17 cellular contexts compared by ENCODE assay signal in the genomic region with DNA sequence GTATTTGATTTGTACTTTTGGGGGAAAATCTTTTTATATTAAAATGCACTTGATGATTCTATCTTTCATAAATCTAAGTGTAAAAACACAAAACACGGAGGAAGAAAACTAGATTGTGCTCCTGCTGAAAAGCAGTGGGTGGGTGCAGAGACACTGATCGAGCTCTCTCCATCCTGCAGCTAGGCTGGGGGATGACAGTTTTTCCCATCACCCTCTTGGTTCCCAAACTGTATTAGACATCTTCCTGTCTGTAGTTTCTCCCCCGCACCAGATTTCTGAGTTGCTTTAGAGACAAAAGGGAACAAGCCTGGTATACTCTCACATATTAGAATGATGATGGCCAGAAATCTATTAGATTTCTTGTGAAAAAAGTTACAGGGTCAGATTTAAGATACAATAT.
DNase-seq lines count a peak whose midpoint lies in the region; ATAC-seq and TF ChIP-seq lines count a peak whose summit lies in the region.
"Had no signal": no experiment of that assay in that cellular context is flagged by ENCODE, and none has a peak within 500 bp of the region (broad histone marks: within the 10 kb centered on the region; RNA-seq: fewer than 3 reads in every experiment).

No MANE protein-coding gene starts in this region.

- no peaks in the 10 kb centered on the region for H4K20me1 ChIP-seq in GM23338 (replicated peaks; ENCODE audit: insufficient read depth)
- H4K20me1 ChIP-seq: BLaER1 treated with 17β-estradiol and CSF1 and Interleukin-3, amounts not matched to agents 10 nM and 100 nM had no signal

- H3K79me2 ChIP-seq in GM23338 (replicated peaks; ENCODE audit: insufficient read depth), result no peaks in the 10 kb centered on the region

- no peak overlapping the region for H3K4me3 ChIP-seq in GM23338
- H3K4me3 ChIP-seq: BLaER1 treated with 17β-estradiol and CSF1 and Interleukin-3, amounts not matched to agents 10 nM and 100 nM had no signal

- H3K27ac ChIP-seq in GM23338 (ENCODE audit: low read depth), result peak overlapping the region; percentile 81; the same call in 1 of the 2 replicates
- H3K27ac ChIP-seq: BLaER1 treated with 17β-estradiol and CSF1 and Interleukin-3, amounts not matched to agents 10 nM and 100 nM; HL-60 had no signal

- peaks cover 84% of the 10 kb centered on the region for H3K36me3 Mint-ChIP-seq in GM23338 (ENCODE audit: low read depth)
- H3K36me3 Mint-ChIP-seq in WTC11, result peaks cover 80% of the 10 kb centered on the region

- no peaks in the 10 kb centered on the region for H3K4me1 ChIP-seq in GM23338 (ENCODE audit: insufficient read depth)
- H3K4me1 ChIP-seq: BLaER1 treated with 17β-estradiol and CSF1 and Interleukin-3, amounts not matched to agents 10 nM and 100 nM had no signal

- intact Hi-C loops in head of caudate nucleus (cut with DNase I), result no loop called here

- H3K27me3 Mint-ChIP-seq in GM23338 (ENCODE audit: insufficient read depth, low read depth, poor library complexity), result peaks cover 1% of the 10 kb centered on the region
- peaks cover 7% of the 10 kb centered on the region for H3K27me3 Mint-ChIP-seq in WTC11 (ENCODE audit: low read depth)

- no peaks in the 10 kb centered on the region for H3K27me3 ChIP-seq in GM23338 (ENCODE audit: insufficient read depth)
- H3K27me3 ChIP-seq: BLaER1 treated with 17β-estradiol and CSF1 and Interleukin-3, amounts not matched to agents 10 nM and 100 nM had no signal

- H3K27ac Mint-ChIP-seq in GM23338 (no peak overlapping the region), WTC11 (peak overlapping the region; percentile 57)
- H3K27ac Mint-ChIP-seq: B cell; CD8-positive, alpha-beta T cell; IgD-negative memory B cell had no signal

- POLR2A ChIA-PET in WTC11 (lab: Charles Lee), result interaction anchor here (0.5 kb wide), 1 partner anchor 449 kb away, joined by 3 read pairs; no protein-coding TSS in a partner anchor

- no peak for ATAC-seq in GM23338
- no peak for ATAC-seq in WTC11
- ATAC-seq in HG03521 (IDR thresholded peaks at IDR 0.05; ENCODE audit: unreplicated experiment), result no peak
- ATAC-seq: CD8-positive, alpha-beta T cell; HepG2 had no signal

- DNase-seq in GM23338 (ENCODE audit: low spot score), result no peak
- DNase-seq in WTC11 (ENCODE audit: low spot score), result no peak
- peak in 32 of 42 donors; percentile 18 to 87 (median 52) for DNase-seq in head of caudate nucleus
- DNase-seq in middle frontal gyrus (ENCODE audit: extremely low spot score, low spot score), result no peak
- no peak for DNase-seq in NCI-H82 (lab: John Stamatoyannopoulos, UW)
- DNase-seq in mesenteric fat pad (ENCODE audit: low spot score), result no peak
- DNase-seq: 8988T; Calu3; CD8-positive, alpha-beta T cell; DMS79 treated with DMSO at 0.1 percent for 48 hours; GF-D8 had no signal

- peaks cover 12% of the 10 kb centered on the region; the same call in 2 of the 3 replicates for H3K4me1 Mint-ChIP-seq in GM23338
- H3K4me1 Mint-ChIP-seq in WTC11, result peaks cover 32% of the 10 kb centered on the region
- H3K4me1 Mint-ChIP-seq: B cell, IgD-negative memory B cell had no signal

- H2AFZ ChIP-seq in GM23338, result no peak overlapping the region

- H3K4me3 Mint-ChIP-seq in GM23338 (no peak overlapping the region), WTC11 (no peak overlapping the region)
- H3K4me3 Mint-ChIP-seq: B cell; CD8-positive, alpha-beta T cell; IgD-negative memory B cell had no signal

- H3K36me3 ChIP-seq in GM23338 (ENCODE audit: insufficient read depth), result peaks cover 41% of the 10 kb centered on the region
- H3K36me3 ChIP-seq: BLaER1 treated with 17β-estradiol and CSF1 and Interleukin-3, amounts not matched to agents 10 nM and 100 nM had no signal

- H3F3A ChIP-seq in GM23338 (replicated peaks; ENCODE audit: low read depth), result no peaks in the 10 kb centered on the region

- TF ChIP-seq CTCF in GM23338 (conservative IDR thresholded peaks at IDR 0.05; ENCODE audit: low read depth in 2 of 2) (no peak), WTC11 (IDR thresholded peaks at IDR 0.05) (no peak)

- peaks cover 5% of the 10 kb centered on the region for H3K9me2 ChIP-seq in GM23338 (ENCODE audit: insufficient read depth)

- H3K4me2 ChIP-seq in GM23338, result no peak overlapping the region
- H3K4me2 ChIP-seq: BLaER1 treated with 17β-estradiol and CSF1 and Interleukin-3, amounts not matched to agents 10 nM and 100 nM had no signal

- peaks cover 89% of the 10 kb centered on the region for H3K9me3 Mint-ChIP-seq in GM23338
- H3K9me3 Mint-ChIP-seq in WTC11, result peaks cover 93% of the 10 kb centered on the region

- CTCF ChIA-PET in WTC11 (lab: Charles Lee), result interaction anchor here (1.0 kb wide), 1 partner anchor 26 kb away, joined by 3 read pairs; no protein-coding TSS in a partner anchor

TF ChIP-seq in GM23338, 12 proteins besides CTCF, POLR2A, EP300 and RAD21:
- no peak for TF ChIP-seq POLR2AphosphoS5 (IDR thresholded peaks at IDR 0.05; ENCODE audit: low read depth)
- no peak for TF ChIP-seq ZNF114 (CRISPR knock-in tag; IDR thresholded peaks at IDR 0.05)
- TF ChIP-seq CREB1 (CRISPR knock-in tag; IDR thresholded peaks at IDR 0.05; ENCODE audit: low read depth), result no peak
- TF ChIP-seq, protein P1, sequence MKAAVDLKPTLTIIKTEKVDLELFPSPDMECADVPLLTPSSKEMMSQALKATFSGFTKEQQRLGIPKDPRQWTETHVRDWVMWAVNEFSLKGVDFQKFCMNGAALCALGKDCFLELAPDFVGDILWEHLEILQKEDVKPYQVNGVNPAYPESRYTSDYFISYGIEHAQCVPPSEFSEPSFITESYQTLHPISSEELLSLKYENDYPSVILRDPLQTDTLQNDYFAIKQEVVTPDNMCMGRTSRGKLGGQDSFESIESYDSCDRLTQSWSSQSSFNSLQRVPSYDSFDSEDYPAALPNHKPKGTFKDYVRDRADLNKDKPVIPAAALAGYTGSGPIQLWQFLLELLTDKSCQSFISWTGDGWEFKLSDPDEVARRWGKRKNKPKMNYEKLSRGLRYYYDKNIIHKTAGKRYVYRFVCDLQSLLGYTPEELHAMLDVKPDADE (IDR thresholded peaks at IDR 0.05), result no peak
- TF ChIP-seq STAT1 (IDR thresholded peaks at IDR 0.05; ENCODE audit: unreplicated experiment), result no peak
- no peak for TF ChIP-seq NANOG (IDR thresholded peaks at IDR 0.05; ENCODE audit: borderline replicate concordance)
- TF ChIP-seq EZH2phosphoT487 (IDR thresholded peaks at IDR 0.05; ENCODE audit: unreplicated experiment), result no peak
- no peak for TF ChIP-seq EZH2 (IDR thresholded peaks at IDR 0.05; ENCODE audit: low read depth, unreplicated experiment)

TF ChIP-seq in WTC11, 78 proteins besides CTCF, POLR2A, EP300 and RAD21 (continues in another document):
- TF ChIP-seq FOXJ3 (CRISPR knock-in tag; IDR thresholded peaks at IDR 0.05; ENCODE audit: borderline replicate concordance), result no peak
- TF ChIP-seq SOX15 (CRISPR knock-in tag; IDR thresholded peaks at IDR 0.05), result no peak
- TF ChIP-seq JUN (CRISPR knock-in tag; IDR thresholded peaks at IDR 0.05), result no peak
- no peak for TF ChIP-seq ATF2 (CRISPR knock-in tag; IDR thresholded peaks at IDR 0.05; ENCODE audit: borderline replicate concordance, low read depth)
- no peak for TF ChIP-seq CBFB (CRISPR knock-in tag; IDR thresholded peaks at IDR 0.05; ENCODE audit: low read depth)
- no peak for TF ChIP-seq ZNF138 (CRISPR knock-in tag; conservative IDR thresholded peaks at IDR 0.05)
- TF ChIP-seq USF2 (CRISPR knock-in tag; IDR thresholded peaks at IDR 0.05), result no peak
- TF ChIP-seq, protein P2, sequence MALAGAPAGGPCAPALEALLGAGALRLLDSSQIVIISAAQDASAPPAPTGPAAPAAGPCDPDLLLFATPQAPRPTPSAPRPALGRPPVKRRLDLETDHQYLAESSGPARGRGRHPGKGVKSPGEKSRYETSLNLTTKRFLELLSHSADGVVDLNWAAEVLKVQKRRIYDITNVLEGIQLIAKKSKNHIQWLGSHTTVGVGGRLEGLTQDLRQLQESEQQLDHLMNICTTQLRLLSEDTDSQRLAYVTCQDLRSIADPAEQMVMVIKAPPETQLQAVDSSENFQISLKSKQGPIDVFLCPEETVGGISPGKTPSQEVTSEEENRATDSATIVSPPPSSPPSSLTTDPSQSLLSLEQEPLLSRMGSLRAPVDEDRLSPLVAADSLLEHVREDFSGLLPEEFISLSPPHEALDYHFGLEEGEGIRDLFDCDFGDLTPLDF (CRISPR knock-in tag; IDR thresholded peaks at IDR 0.05), result no peak
- TF ChIP-seq IRF1 (CRISPR knock-in tag; IDR thresholded peaks at IDR 0.05), result no peak
- TF ChIP-seq ZNF317 (CRISPR knock-in tag; IDR thresholded peaks at IDR 0.05; ENCODE audit: borderline replicate concordance, low read depth), result no peak

Comparison
In these comparisons a context has a peak if more than half of its experiments do, and no peak if none do; other contexts are left out.
1. DNase-seq: peak in head of caudate nucleus (32 of 42); none in GM23338 (single experiment), WTC11 (single experiment), middle frontal gyrus (single experiment), NCI-H82 (single experiment) and mesenteric fat pad (single experiment).